28 cellular contexts compared by ENCODE assay signal in genomic region chr2:66984864-66985263, GRCh38.
"Had no signal": no experiment of that assay in that cellular context is flagged by ENCODE, and none has a peak within 500 bp of the region (broad histone marks: within the 10 kb centered on the region; RNA-seq: fewer than 3 reads in every experiment).

No MANE protein-coding gene starts in this region.

- H3K9me3 ChIP-seq: left ventricle myocardium inferior, mucosa of descending colon, right lobe of liver, thoracic aorta, uterus had no signal

- H3K4me3 Mint-ChIP-seq: activated CD4-positive, alpha-beta memory T cell treated with anti-CD3 and anti-CD28 coated beads for 36 hours; activated CD4-positive, alpha-beta T cell treated with anti-CD3 and anti-CD28 coated beads, Interleukin-2, amount 10 ng/mL, durations not matched to agents 24 days and 14 days; activated naive CD4-positive, alpha-beta T cell treated with anti-CD3 and anti-CD28 coated beads, Interleukin-2, amount 10 ng/mL, durations not matched to agents 7 days and 5 days; activated naive CD8-positive, alpha-beta T cell treated with anti-CD3 and anti-CD28 coated beads, Interleukin-2, amount 10 ng/mL, durations not matched to agents 7 days and 5 days; activated T-cell treated with anti-CD3 and anti-CD28 coated beads, Interleukin-2, amount 50 U/mL, for 24 hours; central memory CD8-positive, alpha-beta T cell; dendritic cell treated with granulocyte-macrophage colony-stimulating factor and Interleukin-4, amounts not matched to agents 40 ng/mL and 50 ng/mL, for 4 days; immature natural killer cell; natural killer cell treated with Interleukin-12 subunit alpha and Interleukin-12 subunit beta and Interleukin-15 and Interleukin-18, amount 100 ng/mL, for 72 hours; stimulated activated naive CD8-positive, alpha-beta T cell treated with anti-CD3 and anti-CD28 coated beads, Interleukin-15, Interleukin-2, amounts not matched to agents 100 ng/mL and 50 ng/mL, for 24 hours had no signal

- H3K27me3 ChIP-seq: right lobe of liver, uterus had no signal

- H3K36me3 ChIP-seq: left ventricle myocardium inferior, right lobe of liver, thoracic aorta, uterus had no signal

- H3K4me1 Mint-ChIP-seq: activated CD4-positive, alpha-beta T cell treated with anti-CD3 and anti-CD28 coated beads, Interleukin-2, amount 10 ng/mL, durations not matched to agents 24 days and 14 days; activated naive CD4-positive, alpha-beta T cell treated with anti-CD3 and anti-CD28 coated beads, Interleukin-2, amount 10 ng/mL, durations not matched to agents 7 days and 5 days; activated naive CD8-positive, alpha-beta T cell treated with anti-CD3 and anti-CD28 coated beads, Interleukin-2, amount 10 ng/mL, durations not matched to agents 7 days and 5 days; central memory CD8-positive, alpha-beta T cell; immature natural killer cell had no signal

- H3K4me1 ChIP-seq: left ventricle myocardium inferior, right lobe of liver, uterus had no signal

- H3K9me3 Mint-ChIP-seq: activated CD4-positive, alpha-beta T cell treated with anti-CD3 and anti-CD28 coated beads, Interleukin-2, amount 10 ng/mL, durations not matched to agents 24 days and 14 days; stimulated activated naive CD8-positive, alpha-beta T cell treated with anti-CD3 and anti-CD28 coated beads, Interleukin-15, Interleukin-2, amounts not matched to agents 100 ng/mL and 50 ng/mL, for 24 hours had no signal

- H3K27me3 Mint-ChIP-seq: activated CD4-positive, alpha-beta memory T cell treated with anti-CD3 and anti-CD28 coated beads for 36 hours; activated CD4-positive, alpha-beta T cell treated with anti-CD3 and anti-CD28 coated beads, Interleukin-2, amount 10 ng/mL, durations not matched to agents 24 days and 14 days; activated naive CD4-positive, alpha-beta T cell treated with anti-CD3 and anti-CD28 coated beads, Interleukin-2, amount 10 ng/mL, durations not matched to agents 7 days and 5 days; activated naive CD8-positive, alpha-beta T cell treated with anti-CD3 and anti-CD28 coated beads, Interleukin-2, amount 10 ng/mL, durations not matched to agents 7 days and 5 days; activated T-cell treated with anti-CD3 and anti-CD28 coated beads, Interleukin-2, amount 50 U/mL, for 24 hours; central memory CD8-positive, alpha-beta T cell; dendritic cell treated with granulocyte-macrophage colony-stimulating factor and Interleukin-4, amounts not matched to agents 40 ng/mL and 50 ng/mL, for 4 days; stimulated activated naive CD8-positive, alpha-beta T cell treated with anti-CD3 and anti-CD28 coated beads, Interleukin-15, Interleukin-2, amounts not matched to agents 100 ng/mL and 50 ng/mL, for 24 hours had no signal

- ATAC-seq: mucosa of descending colon; natural killer cell treated with Interleukin-12 subunit alpha and Interleukin-12 subunit beta and Interleukin-15 and Interleukin-18, amount 100 ng/mL, for 72 hours; right lobe of liver had no signal

- H3K4me3 ChIP-seq: left ventricle myocardium inferior, lung, mucosa of descending colon, right lobe of liver, skin epidermis, thoracic aorta, uterus had no signal

- H3K36me3 Mint-ChIP-seq: activated CD4-positive, alpha-beta memory T cell treated with anti-CD3 and anti-CD28 coated beads for 36 hours; activated naive CD4-positive, alpha-beta T cell treated with anti-CD3 and anti-CD28 coated beads, Interleukin-2, amount 10 ng/mL, durations not matched to agents 7 days and 5 days; activated naive CD8-positive, alpha-beta T cell treated with anti-CD3 and anti-CD28 coated beads, Interleukin-2, amount 10 ng/mL, durations not matched to agents 7 days and 5 days; immature natural killer cell; natural killer cell treated with Interleukin-12 subunit alpha and Interleukin-12 subunit beta and Interleukin-15 and Interleukin-18, amount 100 ng/mL, for 72 hours had no signal

- DNase-seq: activated CD4-positive, alpha-beta memory T cell treated with anti-CD3 and anti-CD28 coated beads for 36 hours; activated CD4-positive, alpha-beta T cell treated with anti-CD3 and anti-CD28 coated beads, Interleukin-2, amount 10 ng/mL, durations not matched to agents 24 days and 14 days; activated CD4-positive, CD25-positive, alpha-beta regulatory T cell treated with anti-CD3 and anti-CD28 coated beads, Interleukin-2, amount 50 U/mL, for 72 hours; activated CD8-positive, alpha-beta memory T cell treated with anti-CD3 and anti-CD28 coated beads, Interleukin-2, amount 50 U/mL, for 48 hours; activated gamma-delta T cell; activated naive CD4-positive, alpha-beta T cell treated with anti-CD3 and anti-CD28 coated beads, Interleukin-2, amount 10 ng/mL, durations not matched to agents 7 days and 5 days; activated naive CD8-positive, alpha-beta T cell treated with anti-CD3 and anti-CD28 coated beads, Interleukin-2, amount 10 ng/mL, durations not matched to agents 7 days and 5 days; activated T-cell treated with anti-CD3 and anti-CD28 coated beads, Interleukin-2, amount 50 U/mL, for 24 hours; amygdala; head of caudate nucleus; hypothalamus; immature natural killer cell; left ventricle myocardium inferior; mucosa of descending colon; posterior cingulate gyrus; right lobe of liver; stimulated activated CD4-positive, alpha-beta T cell treated with anti-CD3 and anti-CD28 coated beads, Interleukin-12 subunit alpha, Interleukin-12 subunit beta, amount 100 ng/mL, for 4 hours; stimulated activated CD4-positive, alpha-beta T cell treated with anti-CD3 and anti-CD28 coated beads, Interleukin-4, amount 100 ng/mL, for 1 hour; trophoblast cell; uterus had no signal

- H3K27ac ChIP-seq: left ventricle myocardium inferior, right lobe of liver, skin epidermis, thoracic aorta, uterus, VCaP had no signal

- H3K27ac Mint-ChIP-seq: activated CD4-positive, alpha-beta memory T cell treated with anti-CD3 and anti-CD28 coated beads for 36 hours; activated CD4-positive, alpha-beta T cell treated with anti-CD3 and anti-CD28 coated beads, Interleukin-2, amount 10 ng/mL, durations not matched to agents 24 days and 14 days; activated naive CD4-positive, alpha-beta T cell treated with anti-CD3 and anti-CD28 coated beads, Interleukin-2, amount 10 ng/mL, durations not matched to agents 7 days and 5 days; activated naive CD8-positive, alpha-beta T cell treated with anti-CD3 and anti-CD28 coated beads, Interleukin-2, amount 10 ng/mL, durations not matched to agents 7 days and 5 days; activated T-cell treated with anti-CD3 and anti-CD28 coated beads, Interleukin-2, amount 50 U/mL, for 24 hours; dendritic cell treated with granulocyte-macrophage colony-stimulating factor and Interleukin-4, amounts not matched to agents 40 ng/mL and 50 ng/mL, for 4 days; immature natural killer cell; natural killer cell treated with Interleukin-12 subunit alpha and Interleukin-12 subunit beta and Interleukin-15 and Interleukin-18, amount 100 ng/mL, for 72 hours; stimulated activated naive CD8-positive, alpha-beta T cell treated with anti-CD3 and anti-CD28 coated beads, Interleukin-15, Interleukin-2, amounts not matched to agents 100 ng/mL and 50 ng/mL, for 24 hours had no signal
